1 cellular context compared by ENCODE assay signal in the genomic region with DNA sequence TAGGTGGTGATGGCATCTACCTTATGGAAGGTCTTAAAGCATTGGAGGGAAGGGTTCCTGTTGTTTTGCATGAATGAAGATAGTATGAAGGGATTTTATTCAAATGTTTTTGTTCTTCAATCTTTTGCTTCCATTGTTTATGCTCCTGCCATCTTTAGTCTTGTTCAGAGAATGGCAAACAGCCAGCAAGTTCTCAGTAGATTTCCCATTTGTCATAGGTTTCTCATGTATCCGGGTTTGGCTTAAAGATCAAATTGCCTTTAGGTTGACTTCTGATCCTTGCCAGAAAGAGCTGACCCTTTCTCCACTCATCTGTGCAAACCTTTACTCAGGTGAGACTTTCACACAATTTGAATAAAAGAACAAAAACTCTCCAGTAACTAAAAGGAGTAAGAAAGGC.
TF ChIP-seq lines count a peak whose summit lies in the region.

No MANE protein-coding gene starts in this region.

TF ChIP-seq in IMR-90, 13 proteins besides CTCF, POLR2A, EP300 and RAD21:
- no peak for TF ChIP-seq MXI1 (IDR thresholded peaks at IDR 0.05; ENCODE audit: borderline replicate concordance, low read depth, low read length)
- TF ChIP-seq RCOR1 (IDR thresholded peaks at IDR 0.05; ENCODE audit: insufficient replicate concordance, low read length) = no peak
- TF ChIP-seq, protein P1, sequence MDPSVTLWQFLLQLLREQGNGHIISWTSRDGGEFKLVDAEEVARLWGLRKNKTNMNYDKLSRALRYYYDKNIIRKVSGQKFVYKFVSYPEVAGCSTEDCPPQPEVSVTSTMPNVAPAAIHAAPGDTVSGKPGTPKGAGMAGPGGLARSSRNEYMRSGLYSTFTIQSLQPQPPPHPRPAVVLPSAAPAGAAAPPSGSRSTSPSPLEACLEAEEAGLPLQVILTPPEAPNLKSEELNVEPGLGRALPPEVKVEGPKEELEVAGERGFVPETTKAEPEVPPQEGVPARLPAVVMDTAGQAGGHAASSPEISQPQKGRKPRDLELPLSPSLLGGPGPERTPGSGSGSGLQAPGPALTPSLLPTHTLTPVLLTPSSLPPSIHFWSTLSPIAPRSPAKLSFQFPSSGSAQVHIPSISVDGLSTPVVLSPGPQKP (IDR thresholded peaks at IDR 0.05; ENCODE audit: borderline replicate concordance, low read depth, low read length) = no peak
- no peak for TF ChIP-seq NFE2L2 (IDR thresholded peaks at IDR 0.05; ENCODE audit: low read depth, low read length)
- no peak for TF ChIP-seq MAFK (IDR thresholded peaks at IDR 0.05; ENCODE audit: low read depth, low read length)
- no peak for TF ChIP-seq CHD1 (IDR thresholded peaks at IDR 0.05; ENCODE audit: low read depth, low read length)
- TF ChIP-seq RFX5 (IDR thresholded peaks at IDR 0.05; ENCODE audit: low read depth, low read length) = no peak
- TF ChIP-seq, protein P2, sequence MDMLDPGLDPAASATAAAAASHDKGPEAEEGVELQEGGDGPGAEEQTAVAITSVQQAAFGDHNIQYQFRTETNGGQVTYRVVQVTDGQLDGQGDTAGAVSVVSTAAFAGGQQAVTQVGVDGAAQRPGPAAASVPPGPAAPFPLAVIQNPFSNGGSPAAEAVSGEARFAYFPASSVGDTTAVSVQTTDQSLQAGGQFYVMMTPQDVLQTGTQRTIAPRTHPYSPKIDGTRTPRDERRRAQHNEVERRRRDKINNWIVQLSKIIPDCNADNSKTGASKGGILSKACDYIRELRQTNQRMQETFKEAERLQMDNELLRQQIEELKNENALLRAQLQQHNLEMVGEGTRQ (IDR thresholded peaks at IDR 0.05; ENCODE audit: low read depth, low read length) = no peak
- no peak for TF ChIP-seq SMC3 (IDR thresholded peaks at IDR 0.05; ENCODE audit: low read depth, low read length)
- TF ChIP-seq BHLHE40 (IDR thresholded peaks at IDR 0.05; ENCODE audit: low read depth, low read length) = no peak
